In genomic region chr3:30333903-30334302, GRCh38 we compare ENCODE assay signal across 19 cellular contexts.
DNase-seq lines count a peak whose midpoint lies in the region; ATAC-seq and TF ChIP-seq lines count a peak whose summit lies in the region.
"Had no signal": no experiment of that assay in that cellular context is flagged by ENCODE, and none has a peak within 500 bp of the region (broad histone marks: within the 10 kb centered on the region; RNA-seq: fewer than 3 reads in every experiment).

No MANE protein-coding gene starts in this region.

- H3K4me1 ChIP-seq in CD8-positive, alpha-beta memory T cell (ENCODE audit: insufficient read depth, low read length) = peaks cover 19% of the 10 kb centered on the region

- ATAC-seq in HG03095 (IDR thresholded peaks at IDR 0.05; ENCODE audit: unreplicated experiment) = no peak
- ATAC-seq: HCT116, K562 had no signal

- peak; percentile 50 for DNase-seq in AG20443 (ENCODE audit: low spot score)
- DNase-seq in HFFc6 = peak; percentile 42
- DNase-seq in fibroblast of gingiva (ENCODE audit: low read depth) = peak; percentile 52
- peak; percentile 50 for DNase-seq in renal cortical epithelial cell (ENCODE audit: low read depth)
- DNase-seq in SW480 (ENCODE audit: low spot score) = no peak
- DNase-seq in CD8-positive, alpha-beta memory T cell = no peak
- DNase-seq: Caco-2, GOT3, NCI-H1105, NCI-H1694, NCI-H2081 treated with DMSO at 0.1 percent for 48 hours, NCI-H748 treated with DMSO at 0.1 percent for 48 hours, OCI-M1, SHP77 had no signal

- H3K27me3 ChIP-seq in CD8-positive, alpha-beta memory T cell (ENCODE audit: insufficient read depth, low read length, poor library complexity, severe bottlenecking) = no peaks in the 10 kb centered on the region

- TF ChIP-seq CTCF in HFFc6 (IDR thresholded peaks at IDR 0.05) = no peak

- CTCF ChIA-PET in CD8-positive, alpha-beta memory T cell (lab: Charles Lee) = no interaction called here

- no peaks in the 10 kb centered on the region for H3K36me3 ChIP-seq in CD8-positive, alpha-beta memory T cell (ENCODE audit: insufficient read depth, low read length)

- no peak overlapping the region for H3K4me3 ChIP-seq in CD8-positive, alpha-beta memory T cell (ENCODE audit: low read length)
- H3K4me3 ChIP-seq: K562, SK-N-MC had no signal

- H3K36me3 Mint-ChIP-seq in HFFc6 (ENCODE audit: low read depth) = peaks cover 13% of the 10 kb centered on the region
- peaks cover 0 to 7% (median 0%) of the 10 kb centered on the region in 3 donors for H3K36me3 Mint-ChIP-seq in CD8-positive, alpha-beta memory T cell
- H3K36me3 Mint-ChIP-seq: CD14-positive monocyte had no signal

- H3K27ac ChIP-seq in CD8-positive, alpha-beta memory T cell (ENCODE audit: low read depth, low read length) = no peak overlapping the region
- H3K27ac ChIP-seq: SK-N-MC had no signal

- peak overlapping the region; percentile 14 for H3K4me3 Mint-ChIP-seq in HFFc6
- no peak overlapping the region for H3K4me3 Mint-ChIP-seq in CD8-positive, alpha-beta memory T cell
- H3K4me3 Mint-ChIP-seq: CD14-positive monocyte had no signal

- peak overlapping the region; percentile 46 for H3K27ac Mint-ChIP-seq in HFFc6
- H3K27ac Mint-ChIP-seq in CD8-positive, alpha-beta memory T cell = no peak overlapping the region
- H3K27ac Mint-ChIP-seq: CD14-positive monocyte had no signal

- H3K9me3 Mint-ChIP-seq in HFFc6 = peaks cover 9% of the 10 kb centered on the region
- H3K9me3 Mint-ChIP-seq in CD8-positive, alpha-beta memory T cell = peaks cover 0 to 7% (median 3%) of the 10 kb centered on the region in 5 donors

- H3K4me1 Mint-ChIP-seq in HFFc6 (ENCODE audit: low read depth) = peaks cover 61% of the 10 kb centered on the region
- H3K4me1 Mint-ChIP-seq in CD8-positive, alpha-beta memory T cell = peaks cover 0 to 5% (median 3%) of the 10 kb centered on the region in 3 donors

- H3K9me3 ChIP-seq in CD8-positive, alpha-beta memory T cell (ENCODE audit: low read length) = no peaks in the 10 kb centered on the region
- H3K9me3 ChIP-seq: Caco-2 had no signal

- H3K27me3 Mint-ChIP-seq in HFFc6 (ENCODE audit: insufficient read depth) = no peaks in the 10 kb centered on the region
- peaks cover 0 to 3% of the 10 kb centered on the region in 2 donors for H3K27me3 Mint-ChIP-seq in CD8-positive, alpha-beta memory T cell

- POLR2A ChIA-PET in CD8-positive, alpha-beta memory T cell (lab: Charles Lee) = no interaction called here

Comparison
In these comparisons a context has a peak if more than half of its experiments do, and no peak if none do; other contexts are left out.
1. DNase-seq: peak in AG20443 (single experiment), HFFc6 (single experiment), fibroblast of gingiva (single experiment) and renal cortical epithelial cell (single experiment); none in SW480 (single experiment) and CD8-positive, alpha-beta memory T cell (0 of 5).